16 cellular contexts compared by ENCODE assay signal in genomic region chr10:46298346-46299266, GRCh38. TPM values are rescaled to one million over a fixed set of nuclear protein-coding genes. Genes with fewer than 3 reads are reported as not detected.
DNase-seq lines count a peak whose midpoint lies in the region; ATAC-seq and TF ChIP-seq lines count a peak whose summit lies in the region.
"Had no signal": no experiment of that assay in that cellular context is flagged by ENCODE, and none has a peak within 500 bp of the region (broad histone marks: within the 10 kb centered on the region; RNA-seq: fewer than 3 reads in every experiment).

No MANE protein-coding gene starts in this region.

- H3K4me3 Mint-ChIP-seq in CD8-positive, alpha-beta T cell = peak overlapping the region; percentile 78
- H3K4me3 Mint-ChIP-seq in IgD-negative memory B cell = peak overlapping the region in 3 of 4 donors; percentile 21 to 30 (median 29)
- peak overlapping the region; percentile 49 for H3K4me3 Mint-ChIP-seq in T-helper 17 cell
- no peak overlapping the region for H3K4me3 Mint-ChIP-seq in neural crest cell

- no peak overlapping the region for H3K27ac ChIP-seq in CD8-positive, alpha-beta T cell (ENCODE audit: low read depth, low read length)
- H3K27ac ChIP-seq: sigmoid colon had no signal

- TF ChIP-seq CTCF in CD8-positive, alpha-beta T cell (IDR thresholded peaks at IDR 0.05) = no peak
- TF ChIP-seq CTCF in neural crest cell (conservative IDR thresholded peaks at IDR 0.05) = no peak

- H3K36me3 Mint-ChIP-seq in CD8-positive, alpha-beta T cell = no peaks in the 10 kb centered on the region
- no peaks in the 10 kb centered on the region for H3K36me3 Mint-ChIP-seq in IgD-negative memory B cell
- peaks cover 4% of the 10 kb centered on the region for H3K36me3 Mint-ChIP-seq in T-helper 17 cell (ENCODE audit: low read depth)
- H3K36me3 Mint-ChIP-seq in neural crest cell (ENCODE audit: low read depth) = no peaks in the 10 kb centered on the region

- H3K36me3 ChIP-seq in CD8-positive, alpha-beta T cell (ENCODE audit: insufficient read depth, low read length) = no peaks in the 10 kb centered on the region
- H3K36me3 ChIP-seq: sigmoid colon had no signal

- POLR2A ChIA-PET in CD8-positive, alpha-beta T cell (lab: Charles Lee) = no interaction called here

- no peaks in the 10 kb centered on the region for H3K9me3 Mint-ChIP-seq in CD8-positive, alpha-beta T cell
- H3K9me3 Mint-ChIP-seq in IgD-negative memory B cell (no peaks in the 10 kb centered on the region), neural crest cell (no peaks in the 10 kb centered on the region)

- peaks cover 15% of the 10 kb centered on the region for H3K4me1 ChIP-seq in CD8-positive, alpha-beta T cell (ENCODE audit: insufficient read depth, low read length)
- H3K4me1 ChIP-seq: sigmoid colon had no signal

- no peaks in the 10 kb centered on the region for H3K9me3 ChIP-seq in CD8-positive, alpha-beta T cell (ENCODE audit: low read length)
- H3K9me3 ChIP-seq in T-helper 17 cell (ENCODE audit: control insufficient read depth, low read length, poor library complexity, severe bottlenecking) = no peaks in the 10 kb centered on the region
- H3K9me3 ChIP-seq: sigmoid colon had no signal

- H3K4me1 Mint-ChIP-seq in CD8-positive, alpha-beta T cell (ENCODE audit: low read depth) = peaks cover 26% of the 10 kb centered on the region
- H3K4me1 Mint-ChIP-seq in IgD-negative memory B cell (peaks cover 5 to 11% (median 7%) of the 10 kb centered on the region in 3 donors), T-helper 17 cell (peaks cover 23% of the 10 kb centered on the region), neural crest cell (no peaks in the 10 kb centered on the region)

- DNase-seq in CD8-positive, alpha-beta T cell = peak in 2 of 7 experiments; percentile 9 to 44
- DNase-seq in T-helper 17 cell = no peak
- DNase-seq in neural crest cell (ENCODE audit: low read depth, low spot score) = no peak
- no peak for DNase-seq in NCI-H345 (lab: John Stamatoyannopoulos, UW)
- DNase-seq: Calu3, cerebellar nuclear complex, hippocampal formation, NCI-H1436 treated with DMSO at 0.1 percent for 48 hours had no signal

- H3K4me3 ChIP-seq in CD8-positive, alpha-beta T cell (ENCODE audit: low read depth, low read length) = no peak overlapping the region
- H3K4me3 ChIP-seq: sigmoid colon had no signal

- no peaks in the 10 kb centered on the region for H3K27me3 Mint-ChIP-seq in CD8-positive, alpha-beta T cell (ENCODE audit: low read depth)
- H3K27me3 Mint-ChIP-seq in IgD-negative memory B cell (peaks cover 7% of the 10 kb centered on the region), T-helper 17 cell (peaks cover 8% of the 10 kb centered on the region), neural crest cell (ENCODE audit: low read depth) (peaks cover 2% of the 10 kb centered on the region)

- ATAC-seq in CD8-positive, alpha-beta T cell = peak; percentile 15
- peak; percentile 35 for ATAC-seq in T-helper 17 cell
- no peak for ATAC-seq in GM21381 (IDR thresholded peaks at IDR 0.05; ENCODE audit: unreplicated experiment)
- no peak for ATAC-seq in GM21576 (IDR thresholded peaks at IDR 0.05; ENCODE audit: unreplicated experiment)

- intact Hi-C loops in CD8-positive, alpha-beta T cell (cut with DNase I, micrococcal nuclease) = no loop called here

- H3K27ac Mint-ChIP-seq in CD8-positive, alpha-beta T cell = peak overlapping the region; percentile 80
- H3K27ac Mint-ChIP-seq in IgD-negative memory B cell (no peak overlapping the region), T-helper 17 cell (peak overlapping the region; percentile 81), neural crest cell (ENCODE audit: unreplicated experiment) (peak overlapping the region; percentile 84)

- CTCF ChIA-PET in CD8-positive, alpha-beta T cell (lab: Charles Lee) = no interaction called here

- no peaks in the 10 kb centered on the region for H3K27me3 ChIP-seq in CD8-positive, alpha-beta T cell (ENCODE audit: insufficient read depth, low read length)
- H3K27me3 ChIP-seq: sigmoid colon had no signal

RNA-seq across cellular contexts. Expression of gene ANTXRL, which starts 11.8 kb away (rescaled TPM):
- total RNA-seq in CD8-positive, alpha-beta T cell = not detected
- polyA plus RNA-seq in IgD-negative memory B cell = not detected
- not detected for total RNA-seq in T-helper 17 cell
- not detected in 2 replicates for total RNA-seq in neural crest cell
- total RNA-seq: Calu3, epithelial cell of proximal tubule, left ventricle myocardium superior, sigmoid colon, subcutaneous adipose tissue had no signal
- polyA plus RNA-seq: neural cell, sigmoid colon had no signal

Comparison
In these comparisons a context has a peak if more than half of its experiments do, and no peak if none do; other contexts are left out.
1. ATAC-seq: peak in CD8-positive, alpha-beta T cell (single experiment) and T-helper 17 cell (single experiment); none in GM21381 (single experiment) and GM21576 (single experiment).
2. H3K27ac Mint-ChIP-seq: peak in CD8-positive, alpha-beta T cell (single experiment), T-helper 17 cell (single experiment) and neural crest cell (single experiment); none in IgD-negative memory B cell (0 of 3).